Comparison of ENCODE assay signal across 1 cellular context in genomic region chr12:24044973-24045703, GRCh38.
TF ChIP-seq lines count a peak whose summit lies in the region.

No MANE protein-coding gene starts in this region.

TF ChIP-seq in HepG2, 621 proteins besides CTCF, POLR2A, EP300 and RAD21 (continued from another document):
- TF ChIP-seq ETS1 (CRISPR knock-in tag; IDR thresholded peaks at IDR 0.05) (no peak), MYC (CRISPR knock-in tag; IDR thresholded peaks at IDR 0.05; ENCODE audit: borderline replicate concordance) (no peak), ZNF3 (CRISPR knock-in tag; IDR thresholded peaks at IDR 0.05) (no peak), DPF2 (CRISPR knock-in tag; IDR thresholded peaks at IDR 0.05; ENCODE audit: borderline replicate concordance, low read depth) (no peak), NR0B2 (CRISPR knock-in tag; IDR thresholded peaks at IDR 0.05) (no peak)
TF ChIP-seq in HepG2: peak in this region for 57.
